8 cellular contexts compared by ENCODE assay signal in the genomic region with DNA sequence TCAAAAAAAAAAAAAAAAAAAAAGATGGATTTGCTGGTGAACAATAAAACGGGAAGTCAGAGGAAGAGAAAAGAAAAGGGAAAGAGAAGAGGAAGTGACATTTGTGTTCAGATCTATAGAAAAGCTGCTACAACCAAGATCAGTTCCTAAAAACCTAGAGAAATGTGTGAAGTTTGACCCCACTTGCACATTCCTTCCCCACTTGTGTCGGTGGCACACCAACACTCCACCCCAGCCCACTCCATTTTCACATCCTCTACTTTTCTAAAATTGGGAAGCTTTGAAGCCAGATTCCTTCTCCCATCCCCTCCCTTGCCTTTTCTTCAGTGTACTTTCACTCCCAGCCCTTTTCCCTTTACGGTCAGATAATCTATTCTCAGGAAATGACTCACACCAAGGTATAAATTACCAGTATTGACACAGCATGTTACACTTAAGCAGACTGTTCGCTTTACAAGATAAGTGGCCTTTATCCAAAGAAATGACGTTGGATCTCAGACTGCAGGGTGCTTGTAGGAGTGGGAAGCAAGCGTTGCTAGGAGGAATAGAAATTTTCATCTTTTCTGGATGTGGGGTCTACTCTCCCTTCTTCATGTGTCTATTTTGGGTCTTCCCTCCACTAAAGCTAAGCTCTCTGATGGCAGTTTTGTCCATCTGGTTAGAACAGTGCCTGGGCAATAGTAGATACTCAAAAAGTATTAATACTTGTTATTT.
DNase-seq lines count a peak whose midpoint lies in the region; TF ChIP-seq lines count a peak whose summit lies in the region.

No MANE protein-coding gene starts in this region.

- no peaks in the 10 kb centered on the region for H3K9me2 ChIP-seq in PC-9 (ENCODE audit: insufficient read depth)

- no peaks in the 10 kb centered on the region for H3K9me3 Mint-ChIP-seq in progenitor cell of endocrine pancreas (ENCODE audit: low read depth)

- TF ChIP-seq EP300 in esophagus muscularis mucosa (IDR thresholded peaks at IDR 0.05), result no peak

- TF ChIP-seq CTCF in PC-9 (conservative IDR thresholded peaks at IDR 0.05), result no peak
- no peak for TF ChIP-seq CTCF in esophagus muscularis mucosa (IDR thresholded peaks at IDR 0.05)
- TF ChIP-seq CTCF in progenitor cell of endocrine pancreas (IDR thresholded peaks at IDR 0.05; ENCODE audit: unreplicated experiment), result no peak
- TF ChIP-seq CTCF in spleen (IDR thresholded peaks at IDR 0.05 in 8 of 11, conservative IDR thresholded peaks at IDR 0.05 in 3 of 11), result no peak
- no peak for TF ChIP-seq CTCF in adrenal gland (IDR thresholded peaks at IDR 0.05)

- H3K4me1 ChIP-seq in HUES48 (ENCODE audit: control insufficient read depth, insufficient read depth, low read length), result peaks cover 34% of the 10 kb centered on the region
- peaks cover 73% of the 10 kb centered on the region for H3K4me1 ChIP-seq in PC-9 (replicated peaks; ENCODE audit: insufficient read depth)
- H3K4me1 ChIP-seq in esophagus muscularis mucosa, result peaks cover 23 to 61% (median 51%) of the 10 kb centered on the region in 4 donors
- H3K4me1 ChIP-seq in spleen, result peaks cover 0 to 2% (median 0%) of the 10 kb centered on the region in 6 donors
- H3K4me1 ChIP-seq in adrenal gland (replicated peaks in 1 of 2), result peaks cover 0 to 6% of the 10 kb centered on the region in 2 donors

- 21% methylated on average over 6 of the region's 6 CpGs for WGBS in esophagus muscularis mucosa
- WGBS in spleen, 5 donors, result 34 to 46% (median 39%) methylated on average over 6 of the region's 6 CpGs
- WGBS in adrenal gland, 4 donors, result 20 to 25% (median 22%) methylated on average over 6 of the region's 6 CpGs

- no peaks in the 10 kb centered on the region for H3K36me3 Mint-ChIP-seq in progenitor cell of endocrine pancreas (ENCODE audit: insufficient read depth)

- BruUV-seq in PC-9 (replicated peaks; lab: Mats Ljungman, UMichigan), result no TSS peak

- H3K9me3 ChIP-seq in HUES48 (ENCODE audit: control insufficient read depth, insufficient read depth, low read length) (no peaks in the 10 kb centered on the region), PC-9 (ENCODE audit: insufficient read depth, low read depth) (no peaks in the 10 kb centered on the region), esophagus muscularis mucosa (no peaks in the 10 kb centered on the region), spleen (no peaks in the 10 kb centered on the region), adrenal gland (replicated peaks in 1 of 3) (no peaks in the 10 kb centered on the region)

- POLR2A ChIA-PET in PC-9 (lab: Charles Lee; ENCODE audit: unreplicated experiment), result no interaction called here

- H3K36me3 ChIP-seq in HUES48 (ENCODE audit: control insufficient read depth, insufficient read depth, low read length), result no peaks in the 10 kb centered on the region
- no peaks in the 10 kb centered on the region; the same call in 1 of the 2 replicates for H3K36me3 ChIP-seq in PC-9 (ENCODE audit: low read depth)
- H3K36me3 ChIP-seq in esophagus muscularis mucosa, result no peaks in the 10 kb centered on the region
- H3K36me3 ChIP-seq in spleen, result no peaks in the 10 kb centered on the region
- no peaks in the 10 kb centered on the region for H3K36me3 ChIP-seq in adrenal gland (replicated peaks in 1 of 2)

- peaks cover 40% of the 10 kb centered on the region for H3K4me1 Mint-ChIP-seq in progenitor cell of endocrine pancreas (ENCODE audit: low read depth)

- H2AFZ ChIP-seq in PC-9, result no peak overlapping the region

- no peak for TF ChIP-seq POLR2A in esophagus muscularis mucosa (IDR thresholded peaks at IDR 0.05; ENCODE audit: low read depth)
- no peak for TF ChIP-seq POLR2A in spleen (IDR thresholded peaks at IDR 0.05)
- no peak for TF ChIP-seq POLR2A in adrenal gland (IDR thresholded peaks at IDR 0.05)

- intact Hi-C loops in PC-9 (cut with micrococcal nuclease; ENCODE audit: unreplicated experiment) (loop anchor here (1.0 kb wide), 8 partner anchors 18 to 176 kb away; no protein-coding TSS in a partner anchor), esophagus muscularis mucosa (cut with DNase I) (no loop called here), spleen (cut with DNase I; ENCODE audit: low total_unique reads) (no loop called here), adrenal gland (cut with DNase I) (no loop called here)

- H3K27ac ChIP-seq in HUES48 (ENCODE audit: low read depth, low read length) (peak overlapping the region; percentile 85), PC-9 (peak overlapping the region; percentile 100), esophagus muscularis mucosa (replicated peaks in 1 of 4) (peak overlapping the region; percentile 11 to 42 (median 41)), spleen (no peak overlapping the region), adrenal gland (peak overlapping the region in 1 of 5 donors; percentile 54)

- CTCF ChIA-PET in PC-9 (lab: Charles Lee), result interaction anchor here (0.6 kb wide), 1 partner anchor 1168 kb away, joined by 7 read pairs; no protein-coding TSS in a partner anchor

- H3K27ac Mint-ChIP-seq in progenitor cell of endocrine pancreas, result peak overlapping the region; percentile 90

- no peak overlapping the region for H3K4me3 Mint-ChIP-seq in progenitor cell of endocrine pancreas (ENCODE audit: low read depth)

- H3F3A ChIP-seq in PC-9 (ENCODE audit: insufficient read depth, low read depth), result peaks cover 41% of the 10 kb centered on the region

- peak overlapping the region; percentile 79 for H3K4me2 ChIP-seq in PC-9

- H3K79me2 ChIP-seq in PC-9 (ENCODE audit: low read depth), result peaks cover 13% of the 10 kb centered on the region; the same call in 1 of the 2 replicates

- H3K27me3 ChIP-seq in HUES48 (ENCODE audit: control insufficient read depth, insufficient read depth, low read length) (no peaks in the 10 kb centered on the region), PC-9 (ENCODE audit: insufficient read depth, low read depth) (no peaks in the 10 kb centered on the region), esophagus muscularis mucosa (no peaks in the 10 kb centered on the region), spleen (replicated peaks in 1 of 7) (no peaks in the 10 kb centered on the region), adrenal gland (no peaks in the 10 kb centered on the region)

- H3K9ac ChIP-seq in HUES48 (ENCODE audit: low read depth, low read length), result no peak overlapping the region

- H3K4me3 ChIP-seq in HUES48 (ENCODE audit: low read depth, low read length) (no peak overlapping the region), PC-9 (peak overlapping the region; percentile 43; the same call in 1 of the 2 replicates), esophagus muscularis mucosa (no peak overlapping the region), spleen (no peak overlapping the region), adrenal gland (no peak overlapping the region)

- H3K27me3 Mint-ChIP-seq in progenitor cell of endocrine pancreas, result no peaks in the 10 kb centered on the region

- no peaks in the 10 kb centered on the region for H4K20me1 ChIP-seq in PC-9 (ENCODE audit: insufficient read depth)

- DNase-seq in PC-9 (peak; percentile 46 to 98), esophagus muscularis mucosa (ENCODE audit: extremely low spot score) (no peak), progenitor cell of endocrine pancreas (ENCODE audit: low spot score, unreplicated experiment) (no peak), spleen (no peak), adrenal gland (no peak), T-helper 1 cell (no peak)
- DNase-seq in activated naive CD4-positive, alpha-beta T cell (lab: John Stamatoyannopoulos, UW), result no peak

Comparison
In these comparisons a context has a peak if more than half of its experiments do, and no peak if none do; other contexts are left out.
1. H3K27ac ChIP-seq: peak in HUES48 (single experiment), PC-9 (single experiment) and esophagus muscularis mucosa (4 of 4); none in spleen (0 of 8).
2. DNase-seq: peak in PC-9 (2 of 2); none in esophagus muscularis mucosa (single experiment), progenitor cell of endocrine pancreas (single experiment), spleen (single experiment), adrenal gland (0 of 7), T-helper 1 cell (0 of 5) and activated naive CD4-positive, alpha-beta T cell (0 of 4).